ENCODE assay signal across 8 cellular contexts in genomic region chr10:72332423-72333110, GRCh38. TPM values are rescaled to one million over a fixed set of nuclear protein-coding genes. Genes with fewer than 3 reads are reported as not detected.
A peak's percentile ranks its signal among the peaks of the same experiment; 100 is the strongest.
DNase-seq lines count a peak whose midpoint lies in the region; ATAC-seq and TF ChIP-seq lines count a peak whose summit lies in the region.

No MANE protein-coding gene starts in this region.

- peak overlapping the region; percentile 59 for H3K4me3 ChIP-seq in OCI-LY1 (ENCODE audit: low read depth, low read length, poor library complexity, severe bottlenecking)
- peak overlapping the region; percentile 36 for H3K4me3 ChIP-seq in coronary artery
- H3K4me3 ChIP-seq in neural progenitor cell: no peak overlapping the region

- H3K9ac ChIP-seq in OCI-LY1 (ENCODE audit: low read length) (peak overlapping the region; percentile 94), neural progenitor cell (no peak overlapping the region)

- H3K4me3 Mint-ChIP-seq in CD14-positive monocyte (peak overlapping the region; percentile 20 to 55), neural progenitor cell (peak overlapping the region; percentile 60)

- H3K4me2 ChIP-seq in OCI-LY1 (ENCODE audit: low read length) (peak overlapping the region; percentile 79), neural progenitor cell (peak overlapping the region; percentile 50)

- H3K36me3 Mint-ChIP-seq in CD14-positive monocyte (peaks cover 36 to 39% of the 10 kb centered on the region in 2 donors), neural progenitor cell (peaks cover 2% of the 10 kb centered on the region)

- peak overlapping the region; percentile 50 to 97 (median 87) for H3K27ac Mint-ChIP-seq in CD14-positive monocyte
- peak overlapping the region; percentile 100 for H3K27ac Mint-ChIP-seq in neural progenitor cell

- no peaks in the 10 kb centered on the region for H3K27me3 ChIP-seq in OCI-LY1 (ENCODE audit: insufficient read depth, low read length)
- H3K27me3 ChIP-seq in neural progenitor cell: no peaks in the 10 kb centered on the region

- H3K79me2 ChIP-seq in OCI-LY1 (ENCODE audit: insufficient read depth, low read length) (no peaks in the 10 kb centered on the region), neural progenitor cell (ENCODE audit: low read depth) (no peaks in the 10 kb centered on the region)

- no peak for ATAC-seq in GM18861 (IDR thresholded peaks at IDR 0.05; ENCODE audit: unreplicated experiment)

- H3K9me3 Mint-ChIP-seq in CD14-positive monocyte (no peaks in the 10 kb centered on the region), neural progenitor cell (no peaks in the 10 kb centered on the region)

- H3K36me3 ChIP-seq in OCI-LY1 (ENCODE audit: insufficient read depth, low read length): peaks cover 16% of the 10 kb centered on the region; the same call in 1 of the 2 replicates
- peaks cover 1% of the 10 kb centered on the region for H3K36me3 ChIP-seq in neural progenitor cell

- peaks cover 79% of the 10 kb centered on the region for H3K4me1 ChIP-seq in OCI-LY1 (ENCODE audit: insufficient read depth, low read length, severe bottlenecking)
- peaks cover 68% of the 10 kb centered on the region for H3K4me1 ChIP-seq in neural progenitor cell

- H3K27me3 Mint-ChIP-seq in CD14-positive monocyte (ENCODE audit: low read depth in 3 of 3) (peaks cover 0 to 8% (median 0%) of the 10 kb centered on the region in 3 donors), neural progenitor cell (ENCODE audit: insufficient read depth, low read depth) (peaks cover 16% of the 10 kb centered on the region)

- TF ChIP-seq CTCF in CD14-positive monocyte (IDR thresholded peaks at IDR 0.05) (no peak), OCI-LY1 (IDR thresholded peaks at IDR 0.05; ENCODE audit: low read length) (no peak), coronary artery (IDR thresholded peaks at IDR 0.05) (no peak), neural progenitor cell (IDR thresholded peaks at IDR 0.05) (no peak)

- DNase-seq in CD14-positive monocyte (ENCODE audit: low spot score) (no peak), coronary artery (ENCODE audit: low spot score) (no peak), neural progenitor cell (ENCODE audit: low spot score) (no peak), putamen (ENCODE audit: low spot score) (no peak), NCI-H510A treated with DMSO at 0.1 percent for 48 hours (lab: John Stamatoyannopoulos, UW) (no peak)
- DNase-seq in activated effector memory CD4-positive, alpha-beta T cell treated with Interleukin-2 at 50 U/mL for 16 hours: no peak

- H4K20me1 ChIP-seq in OCI-LY1 (ENCODE audit: insufficient read depth, low read length): no peaks in the 10 kb centered on the region
- H4K20me1 ChIP-seq in neural progenitor cell (ENCODE audit: low read depth): no peaks in the 10 kb centered on the region

- H2AFZ ChIP-seq in OCI-LY1 (ENCODE audit: low read length) (no peak overlapping the region), neural progenitor cell (replicated peaks) (no peak overlapping the region)

- peaks cover 94% of the 10 kb centered on the region for H3K4me1 Mint-ChIP-seq in CD14-positive monocyte
- H3K4me1 Mint-ChIP-seq in neural progenitor cell: peaks cover 90% of the 10 kb centered on the region

- intact Hi-C loops in CD14-positive monocyte (cut with micrococcal nuclease): loop anchor here (5.0 to 10.0 kb wide), 3 partner anchors 35 to 198 kb away; partner anchors contain the start of gene DDIT4 (in 1 of the 2)

- H3K27ac ChIP-seq in OCI-LY1 (ENCODE audit: low read depth, low read length, poor library complexity, severe bottlenecking): peak overlapping the region; percentile 99
- peak overlapping the region; percentile 88 to 94 for H3K27ac ChIP-seq in coronary artery
- H3K27ac ChIP-seq in neural progenitor cell: peak overlapping the region; percentile 82

- H3F3A ChIP-seq in OCI-LY1 (ENCODE audit: insufficient read depth, low read length) (0 out of 2 replicates have a peak, but pooled peaks cover 4% of the 10 kb centered on the region), neural progenitor cell (ENCODE audit: low read depth) (peaks cover 53% of the 10 kb centered on the region)

- H3K9me3 ChIP-seq in OCI-LY1 (ENCODE audit: low read length) (no peaks in the 10 kb centered on the region), neural progenitor cell (ENCODE audit: low read depth) (no peaks in the 10 kb centered on the region)

- H3K9me2 ChIP-seq in OCI-LY1 (ENCODE audit: low read depth, low read length): no peaks in the 10 kb centered on the region

RNA-seq across cellular contexts. Expression of gene DNAJB12, which starts 22.2 kb away (rescaled TPM):
- polyA plus RNA-seq in CD14-positive monocyte: 10 to 100 TPM; 26.5 to 37.9 TPM
- total RNA-seq in neural progenitor cell (ENCODE audit: low replicate concordance): 8.8 and 16.1 TPM in 2 replicates

RNA-seq across cellular contexts. Expression of gene DDIT4, which starts 58.8 kb away (rescaled TPM):
- 10 to 100 TPM; 26.1 to 45.8 TPM for polyA plus RNA-seq in CD14-positive monocyte
- 257 and 436 TPM in 2 replicates for total RNA-seq in neural progenitor cell (ENCODE audit: low replicate concordance)
